20 cellular contexts compared by ENCODE assay signal in the genomic region with DNA sequence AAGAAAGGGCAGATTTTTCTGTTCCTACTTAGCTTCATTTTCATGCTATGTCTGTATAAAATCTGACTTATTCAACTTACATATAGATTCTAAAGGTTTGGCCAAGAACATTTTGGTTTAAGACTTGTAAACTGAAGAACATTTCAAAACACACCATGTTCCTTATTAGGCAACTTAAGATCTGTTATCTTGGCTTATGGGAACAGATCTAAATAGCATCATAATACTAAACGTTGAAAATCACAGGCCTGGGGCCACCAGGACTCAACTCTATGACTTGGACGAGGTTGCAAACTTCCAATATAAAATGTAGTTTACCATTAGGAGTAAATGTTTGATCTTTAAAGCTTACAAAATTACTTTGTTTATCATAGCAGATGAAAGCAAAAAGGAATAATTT. TPM values are rescaled to one million over a fixed set of nuclear protein-coding genes. Genes with fewer than 3 reads are reported as not detected.
A peak's percentile ranks its signal among the peaks of the same experiment; 100 is the strongest.
DNase-seq lines count a peak whose midpoint lies in the region; ATAC-seq and TF ChIP-seq lines count a peak whose summit lies in the region.
"Had no signal": no experiment of that assay in that cellular context is flagged by ENCODE, and none has a peak within 500 bp of the region (broad histone marks: within the 10 kb centered on the region; RNA-seq: fewer than 3 reads in every experiment).

No MANE protein-coding gene starts in this region.

- H3K27me3 ChIP-seq in vagina: no peaks in the 10 kb centered on the region
- H3K27me3 ChIP-seq: cardiac muscle cell, left lung, upper lobe of right lung had no signal

- TF ChIP-seq POLR2A in vagina (IDR thresholded peaks at IDR 0.05): no peak

- H3K36me3 ChIP-seq in vagina: no peaks in the 10 kb centered on the region
- H3K36me3 ChIP-seq: cardiac muscle cell, left lung, upper lobe of right lung had no signal

- TF ChIP-seq CTCF in fibroblast of villous mesenchyme (IDR thresholded peaks at IDR 0.05; ENCODE audit: insufficient read depth, low read depth, low read length) (no peak), vagina (IDR thresholded peaks at IDR 0.05) (no peak)

- H3K4me1 ChIP-seq in vagina: peaks cover 59% of the 10 kb centered on the region
- H3K4me1 ChIP-seq: upper lobe of right lung had no signal

- intact Hi-C loops in Right ventricle myocardium superior (cut with DNase I) (no loop called here), cardiac septum (cut with DNase I) (no loop called here), vagina (cut with DNase I) (no loop called here)

- DNase-seq in Right ventricle myocardium superior: no peak
- no peak for DNase-seq in cardiac septum (ENCODE audit: low spot score)
- DNase-seq in amniotic epithelial cell (ENCODE audit: low read depth): peak; percentile 78
- DNase-seq in fibroblast of villous mesenchyme (ENCODE audit: low read depth): peak; percentile 89
- no peak for DNase-seq in vagina (ENCODE audit: extremely low spot score in 2 of 2)
- DNase-seq in SK-N-DZ (ENCODE audit: low spot score): no peak
- DNase-seq in COR-L47 (lab: John Stamatoyannopoulos, UW): no peak
- DNase-seq: 8988T; activated CD8-positive, alpha-beta memory T cell treated with anti-CD3 and anti-CD28 coated beads, Interleukin-2, amount 50 U/mL, for 48 hours; activated gamma-delta T cell; amniotic stem cell; DND-41; left lung; NCI-H2171 treated with DMSO at 0.1 percent for 48 hours; nephron progenitor cell; SIG-M5; upper lobe of right lung had no signal

- ATAC-seq in Right ventricle myocardium superior (ENCODE audit: poor library complexity) (peak; percentile 31), GM18502 (IDR thresholded peaks at IDR 0.05; ENCODE audit: poor library complexity, unreplicated experiment) (no peak)
- ATAC-seq: left lung, upper lobe of right lung had no signal

- peak overlapping the region; percentile 43 for H3K27ac ChIP-seq in vagina
- H3K27ac ChIP-seq: cardiac muscle cell, HL-60, left lung, upper lobe of right lung had no signal

- H3K4me3 ChIP-seq in fibroblast of villous mesenchyme (ENCODE audit: low read depth, low read length) (no peak overlapping the region), vagina (no peak overlapping the region)
- H3K4me3 ChIP-seq: cardiac muscle cell, left lung, upper lobe of right lung had no signal

- H3K9me3 ChIP-seq in vagina: no peaks in the 10 kb centered on the region
- H3K9me3 ChIP-seq: left lung, upper lobe of right lung had no signal

RNA-seq across cellular contexts. Expression of a gene that starts 8.5 kb away (rescaled TPM):
- total RNA-seq in Right ventricle myocardium superior (59.5 TPM), cardiac septum (69.9 TPM), fibroblast of villous mesenchyme (81.5 and 84.6 TPM in 2 replicates), vagina (105 TPM)
- polyA plus RNA-seq in SK-N-DZ (2014; cell fraction: cytosol; rRNA removed): 51.4 and 55.2 TPM in 2 replicates
- 53.5 and 64.8 TPM in 2 replicates for polyA plus RNA-seq in SK-N-DZ (2014; cell fraction: nucleus; rRNA removed)

Comparison
In these comparisons a context has a peak if more than half of its experiments do, and no peak if none do; other contexts are left out.
1. DNase-seq: peak in amniotic epithelial cell (single experiment) and fibroblast of villous mesenchyme (single experiment); none in Right ventricle myocardium superior (single experiment), cardiac septum (single experiment), vagina (0 of 2), SK-N-DZ (single experiment) and COR-L47 (single experiment).